ENCODE assay signal across 11 cellular contexts in the genomic region with DNA sequence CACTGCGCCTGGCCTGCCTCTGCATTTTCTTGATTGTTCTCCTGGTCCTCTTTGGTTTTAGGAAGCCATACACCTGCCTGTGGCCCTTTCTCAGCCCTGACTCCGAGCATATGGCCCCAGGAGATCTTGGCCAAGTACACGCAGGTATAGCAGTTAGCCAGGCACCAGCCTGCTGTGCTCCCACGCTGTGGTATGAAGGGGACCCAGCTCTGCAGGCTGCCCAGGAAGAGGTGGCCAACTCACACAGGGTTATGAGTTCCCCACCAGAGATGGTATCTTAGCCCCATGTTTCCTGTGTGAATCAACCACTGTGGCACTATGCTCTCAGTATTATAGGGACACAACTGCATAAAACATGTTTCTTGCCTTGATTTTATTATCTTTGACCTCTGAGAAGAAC. TPM values are rescaled to one million over a fixed set of nuclear protein-coding genes. Genes with fewer than 3 reads are reported as not detected.
DNase-seq lines count a peak whose midpoint lies in the region; ATAC-seq and TF ChIP-seq lines count a peak whose summit lies in the region.
"Had no signal": no experiment of that assay in that cellular context is flagged by ENCODE, and none has a peak within 500 bp of the region (broad histone marks: within the 10 kb centered on the region; RNA-seq: fewer than 3 reads in every experiment).

No MANE protein-coding gene starts in this region.

- in situ Hi-C loops in ACHN (cut with HindIII; ENCODE audit: low pct_ligation_motif_present, low pct_unique_long_range_greater_than_20kb, low sequenced_read_pairs) = no loop called here

- peaks cover 10% of the 10 kb centered on the region; the same call in 1 of the 2 replicates for H3K79me2 ChIP-seq in PC-9 (ENCODE audit: low read depth)

- no peak for TF ChIP-seq CTCF in PC-9 (conservative IDR thresholded peaks at IDR 0.05)
- TF ChIP-seq CTCF in Calu3 (IDR thresholded peaks at IDR 0.05; ENCODE audit: unreplicated experiment) = no peak

- POLR2A ChIA-PET in PC-9 (lab: Charles Lee; ENCODE audit: unreplicated experiment) = no interaction called here

- H3K4me3 Mint-ChIP-seq in CD4-positive, CD25-positive, alpha-beta regulatory T cell = peak overlapping the region; percentile 60 to 91 (median 79)
- no peak overlapping the region for H3K4me3 Mint-ChIP-seq in Calu3 (ENCODE audit: low read depth, unreplicated experiment)

- H2AFZ ChIP-seq in PC-9 = no peak overlapping the region

- H3K4me2 ChIP-seq in PC-9 = no peak overlapping the region

- H3K27me3 ChIP-seq in CD4-positive, CD25-positive, alpha-beta regulatory T cell (ENCODE audit: control insufficient read depth, insufficient read depth, low read length) = no peaks in the 10 kb centered on the region
- H3K27me3 ChIP-seq in PC-9 (ENCODE audit: insufficient read depth, low read depth) = no peaks in the 10 kb centered on the region
- H3K27me3 ChIP-seq: stomach had no signal

- no peaks in the 10 kb centered on the region for H3K27me3 Mint-ChIP-seq in CD4-positive, CD25-positive, alpha-beta regulatory T cell
- H3K27me3 Mint-ChIP-seq in Calu3 (ENCODE audit: unreplicated experiment) = no peaks in the 10 kb centered on the region

- CTCF ChIA-PET in PC-9 (lab: Charles Lee) (no interaction called here), Calu3 (lab: Charles Lee) (no interaction called here)

- ATAC-seq in CD4-positive, CD25-positive, alpha-beta regulatory T cell (ENCODE audit: low read depth in 2 of 2) = peak; percentile 87 to 88

- peaks cover 23% of the 10 kb centered on the region for H3F3A ChIP-seq in PC-9 (ENCODE audit: insufficient read depth, low read depth)

- intact Hi-C loops in PC-9 (cut with micrococcal nuclease; ENCODE audit: unreplicated experiment) (no loop called here), Calu3 (cut with micrococcal nuclease; ENCODE audit: unreplicated experiment) (no loop called here)

- peaks cover 21% of the 10 kb centered on the region for H3K36me3 Mint-ChIP-seq in CD4-positive, CD25-positive, alpha-beta regulatory T cell
- H3K36me3 Mint-ChIP-seq in Calu3 (ENCODE audit: insufficient read depth, unreplicated experiment) = peaks cover 30% of the 10 kb centered on the region

- H3K27ac Mint-ChIP-seq in CD4-positive, CD25-positive, alpha-beta regulatory T cell = peak overlapping the region; percentile 74 to 92 (median 92)
- no peak overlapping the region for H3K27ac Mint-ChIP-seq in Calu3 (ENCODE audit: unreplicated experiment)

- BruUV-seq in PC-9 (replicated peaks; lab: Mats Ljungman, UMichigan) = no TSS peak
- BruUV-seq in Calu3 (replicated peaks; lab: Mats Ljungman, UMichigan) = no TSS peak

- peaks cover 27 to 72% (median 54%) of the 10 kb centered on the region in 4 donors for H3K4me1 Mint-ChIP-seq in CD4-positive, CD25-positive, alpha-beta regulatory T cell
- H3K4me1 Mint-ChIP-seq in Calu3 (ENCODE audit: low read depth, unreplicated experiment) = peaks cover 15% of the 10 kb centered on the region

- H3K9me3 ChIP-seq in CD4-positive, CD25-positive, alpha-beta regulatory T cell (ENCODE audit: control insufficient read depth in 2 of 2, low read length in 2 of 2) = no peaks in the 10 kb centered on the region
- H3K9me3 ChIP-seq in PC-9 (ENCODE audit: insufficient read depth, low read depth) = no peaks in the 10 kb centered on the region
- H3K9me3 ChIP-seq: stomach had no signal

- peaks cover 26% of the 10 kb centered on the region for H3K36me3 ChIP-seq in CD4-positive, CD25-positive, alpha-beta regulatory T cell (ENCODE audit: control insufficient read depth, insufficient read depth, low read length)
- H3K36me3 ChIP-seq in PC-9 (ENCODE audit: low read depth) = peaks cover 17% of the 10 kb centered on the region

- peak overlapping the region; percentile 76 for H3K4me3 ChIP-seq in CD4-positive, CD25-positive, alpha-beta regulatory T cell (ENCODE audit: low read depth, low read length)
- H3K4me3 ChIP-seq in PC-9 = no peak overlapping the region
- H3K4me3 ChIP-seq: stomach had no signal

- no peaks in the 10 kb centered on the region for H3K9me2 ChIP-seq in PC-9 (ENCODE audit: insufficient read depth)

- no peaks in the 10 kb centered on the region for H4K20me1 ChIP-seq in PC-9 (ENCODE audit: insufficient read depth)

- peaks cover 0 to 2% (median 0%) of the 10 kb centered on the region in 7 donors for H3K9me3 Mint-ChIP-seq in CD4-positive, CD25-positive, alpha-beta regulatory T cell
- H3K9me3 Mint-ChIP-seq in Calu3 (ENCODE audit: low read depth, unreplicated experiment) = no peaks in the 10 kb centered on the region

- H3K27ac ChIP-seq in CD4-positive, CD25-positive, alpha-beta regulatory T cell (ENCODE audit: insufficient read depth, low read length, poor library complexity, severe bottlenecking) = peak overlapping the region; percentile 68
- no peak overlapping the region for H3K27ac ChIP-seq in PC-9

- H3K4me1 ChIP-seq in CD4-positive, CD25-positive, alpha-beta regulatory T cell (ENCODE audit: control insufficient read depth, insufficient read depth, low read length, poor library complexity, severe bottlenecking) = peaks cover 52% of the 10 kb centered on the region
- peaks cover 27% of the 10 kb centered on the region for H3K4me1 ChIP-seq in PC-9 (replicated peaks; ENCODE audit: insufficient read depth)

- peak; percentile 26 to 77 (median 47) for DNase-seq in CD4-positive, CD25-positive, alpha-beta regulatory T cell
- DNase-seq in T-helper 22 cell (ENCODE audit: low read depth) (peak; percentile 56), ACHN (no peak), PC-9 (no peak), Calu3 (no peak), AG20443 (ENCODE audit: low spot score) (no peak)
- DNase-seq in activated gamma-delta T cell treated with anti-CD3 and anti-CD28 coated beads, Interleukin-2, amount 50 U/mL, for 16 hours (ENCODE audit: low read depth) = peak; percentile 54
- DNase-seq in stimulated activated CD4-positive, alpha-beta T cell treated with anti-CD3 and anti-CD28 coated beads, Interleukin-1b, Interleukin-23, amount 100 ng/mL, for 48 hours = peak; percentile 62
- DNase-seq: HCEC 1CT, NCI-H774, stomach had no signal

RNA-seq across cellular contexts. Expression of a gene that starts 31.1 kb away (rescaled TPM):
- total RNA-seq in CD4-positive, CD25-positive, alpha-beta regulatory T cell = 83.3 TPM
- polyA plus RNA-seq in CD4-positive, CD25-positive, alpha-beta regulatory T cell = 10 to 100 TPM; 26.8 to 35.6 (median 31.1) TPM
- 90.4 and 99.4 TPM in 2 replicates for total RNA-seq in PC-9 (2021)
- total RNA-seq in Calu3 (2022) = 70.6 and 83.3 TPM in 2 replicates

RNA-seq across cellular contexts. Expression of a gene that starts 55.2 kb away (rescaled TPM):
- total RNA-seq in CD4-positive, CD25-positive, alpha-beta regulatory T cell = 66.5 TPM
- 100 to 1,000 TPM; 122 to 134 (median 130) TPM for polyA plus RNA-seq in CD4-positive, CD25-positive, alpha-beta regulatory T cell
- total RNA-seq in PC-9 (2021) (56.2 and 66.2 TPM in 2 replicates), Calu3 (2022) (89.0 and 96.3 TPM in 2 replicates)

Comparison
In these comparisons a context has a peak if more than half of its experiments do, and no peak if none do; other contexts are left out.
1. DNase-seq: peak in CD4-positive, CD25-positive, alpha-beta regulatory T cell (3 of 3), T-helper 22 cell (single experiment), activated gamma-delta T cell treated with anti-CD3 and anti-CD28 coated beads, Interleukin-2, amount 50 U/mL, for 16 hours (single experiment) and stimulated activated CD4-positive, alpha-beta T cell treated with anti-CD3 and anti-CD28 coated beads, Interleukin-1b, Interleukin-23, amount 100 ng/mL, for 48 hours (single experiment); none in ACHN (single experiment), PC-9 (0 of 2), Calu3 (single experiment) and AG20443 (single experiment).